32 cellular contexts compared by ENCODE assay signal in the genomic region with DNA sequence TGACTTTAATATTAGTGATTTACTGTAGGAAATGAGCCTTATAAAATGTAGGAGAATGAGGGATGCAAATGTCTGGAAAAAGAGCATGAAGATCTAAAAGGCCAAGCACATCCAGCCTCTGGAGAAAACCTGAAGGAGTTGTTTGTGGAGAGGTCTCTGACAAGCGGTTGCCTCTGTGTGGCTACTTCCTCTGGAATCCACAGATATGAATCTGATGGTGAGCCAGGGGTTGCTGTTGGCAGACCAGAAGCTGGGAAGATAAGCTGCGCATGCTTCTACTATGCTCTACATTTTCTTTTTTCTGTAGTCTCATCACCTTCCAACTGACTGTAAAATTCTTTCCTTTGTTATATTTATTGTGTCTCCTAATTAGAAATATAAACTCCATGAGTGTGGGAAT.
"Had no signal": no experiment of that assay in that cellular context is flagged by ENCODE, and none has a peak within 500 bp of the region (broad histone marks: within the 10 kb centered on the region; RNA-seq: fewer than 3 reads in every experiment).

No MANE protein-coding gene starts in this region.

- H3K36me3 ChIP-seq: brain microvascular endothelial cell had no signal

- H3K9me3 Mint-ChIP-seq: activated CD4-positive, alpha-beta memory T cell treated with anti-CD3 and anti-CD28 coated beads, Interleukin-2, amount 10 ng/mL, durations not matched to agents 7 days and 5 days; activated CD4-positive, alpha-beta T cell treated with anti-CD3 and anti-CD28 coated beads, Interleukin-2, amount 10 ng/mL, durations not matched to agents 7 days and 5 days; activated naive CD4-positive, alpha-beta T cell treated with anti-CD3 and anti-CD28 coated beads, Interleukin-2, amount 10 ng/mL, durations not matched to agents 7 days and 5 days; activated naive CD4-positive, alpha-beta T cell treated with anti-CD3 and anti-CD28 coated beads, Interleukin-2, amount 50 U/mL, for 72 hours; activated naive CD8-positive, alpha-beta T cell treated with anti-CD3 and anti-CD28 coated beads, Interleukin-2, amount 10 ng/mL, durations not matched to agents 7 days and 5 days; activated T-cell treated with anti-CD3 and anti-CD28 coated beads, Interleukin-2, amount 50 U/mL, for 24 hours; activated T-cell treated with anti-CD3 and anti-CD28 coated beads, Interleukin-2, amount 50 U/mL, for 72 hours; central memory CD8-positive, alpha-beta T cell; endodermal cell; WTC11 had no signal

- FAIRE-seq: astrocyte, bronchial epithelial cell, frontal cortex, TTC549 had no signal

- DNase-seq: activated CD4-positive, alpha-beta memory T cell treated with anti-CD3 and anti-CD28 coated beads, Interleukin-2, amount 10 ng/mL, durations not matched to agents 7 days and 5 days; activated CD4-positive, alpha-beta T cell treated with anti-CD3 and anti-CD28 coated beads for 1 hour; activated CD4-positive, alpha-beta T cell treated with anti-CD3 and anti-CD28 coated beads for 4 hours; activated CD4-positive, alpha-beta T cell treated with anti-CD3 and anti-CD28 coated beads, Interleukin-2, amount 10 ng/mL, durations not matched to agents 7 days and 5 days; activated CD4-positive, alpha-beta T cell treated with anti-CD3 and anti-CD28 coated beads, Interleukin-2, amount 50 U/mL, for 4 hours; activated CD8-positive, alpha-beta memory T cell treated with anti-CD3 and anti-CD28 coated beads, Interleukin-2, amount 50 U/mL, for 48 hours; activated gamma-delta T cell; activated naive CD4-positive, alpha-beta T cell; activated naive CD4-positive, alpha-beta T cell treated with anti-CD3 and anti-CD28 coated beads, Interleukin-2, amount 10 ng/mL, durations not matched to agents 7 days and 5 days; activated naive CD8-positive, alpha-beta T cell treated with anti-CD3 and anti-CD28 coated beads, Interleukin-2, amount 10 ng/mL, durations not matched to agents 7 days and 5 days; activated T-cell treated with anti-CD3 and anti-CD28 coated beads for 4 hours; activated T-cell treated with anti-CD3 and anti-CD28 coated beads, Interleukin-2, amount 50 U/mL, for 24 hours; activated T-cell treated with anti-CD3 and anti-CD28 coated beads, Interleukin-2, amount 50 U/mL, for 72 hours; amniotic stem cell; anterior cingulate cortex; brain microvascular endothelial cell; dorsolateral prefrontal cortex; effector memory CD4-positive, alpha-beta T cell; endodermal cell; foreskin fibroblast; head of caudate nucleus; T-helper 2 cell had no signal

- H3K4me3 Mint-ChIP-seq: activated CD4-positive, alpha-beta memory T cell treated with anti-CD3 and anti-CD28 coated beads, Interleukin-2, amount 10 ng/mL, durations not matched to agents 7 days and 5 days; activated CD4-positive, alpha-beta T cell treated with anti-CD3 and anti-CD28 coated beads, Interleukin-2, amount 10 ng/mL, durations not matched to agents 7 days and 5 days; activated naive CD4-positive, alpha-beta T cell treated with anti-CD3 and anti-CD28 coated beads, Interleukin-2, amount 10 ng/mL, durations not matched to agents 7 days and 5 days; activated naive CD8-positive, alpha-beta T cell treated with anti-CD3 and anti-CD28 coated beads, Interleukin-2, amount 10 ng/mL, durations not matched to agents 7 days and 5 days; activated T-cell treated with anti-CD3 and anti-CD28 coated beads, Interleukin-2, amount 50 U/mL, for 24 hours; activated T-cell treated with anti-CD3 and anti-CD28 coated beads, Interleukin-2, amount 50 U/mL, for 72 hours; central memory CD8-positive, alpha-beta T cell; dendritic cell treated with granulocyte-macrophage colony-stimulating factor and Interleukin-4, amounts not matched to agents 40 ng/mL and 50 ng/mL, for 4 days; endodermal cell; WTC11 had no signal

- H3K36me3 Mint-ChIP-seq: activated naive CD4-positive, alpha-beta T cell treated with anti-CD3 and anti-CD28 coated beads, Interleukin-2, amount 10 ng/mL, durations not matched to agents 7 days and 5 days; activated naive CD4-positive, alpha-beta T cell treated with anti-CD3 and anti-CD28 coated beads, Interleukin-2, amount 50 U/mL, for 72 hours; activated naive CD8-positive, alpha-beta T cell treated with anti-CD3 and anti-CD28 coated beads, Interleukin-2, amount 10 ng/mL, durations not matched to agents 7 days and 5 days; WTC11 had no signal

- H3K27me3 Mint-ChIP-seq: activated CD4-positive, alpha-beta memory T cell treated with anti-CD3 and anti-CD28 coated beads, Interleukin-2, amount 10 ng/mL, durations not matched to agents 7 days and 5 days; activated naive CD4-positive, alpha-beta T cell treated with anti-CD3 and anti-CD28 coated beads, Interleukin-2, amount 10 ng/mL, durations not matched to agents 7 days and 5 days; activated naive CD8-positive, alpha-beta T cell treated with anti-CD3 and anti-CD28 coated beads, Interleukin-2, amount 10 ng/mL, durations not matched to agents 7 days and 5 days; central memory CD8-positive, alpha-beta T cell; dendritic cell treated with granulocyte-macrophage colony-stimulating factor and Interleukin-4, amounts not matched to agents 40 ng/mL and 50 ng/mL, for 4 days had no signal

- H3K4me1 Mint-ChIP-seq: activated CD4-positive, alpha-beta memory T cell treated with anti-CD3 and anti-CD28 coated beads, Interleukin-2, amount 10 ng/mL, durations not matched to agents 7 days and 5 days; activated CD4-positive, alpha-beta T cell treated with anti-CD3 and anti-CD28 coated beads, Interleukin-2, amount 10 ng/mL, durations not matched to agents 7 days and 5 days; activated naive CD4-positive, alpha-beta T cell treated with anti-CD3 and anti-CD28 coated beads, Interleukin-2, amount 10 ng/mL, durations not matched to agents 7 days and 5 days; activated naive CD8-positive, alpha-beta T cell treated with anti-CD3 and anti-CD28 coated beads, Interleukin-2, amount 10 ng/mL, durations not matched to agents 7 days and 5 days; central memory CD8-positive, alpha-beta T cell; endodermal cell had no signal

- H3K27ac Mint-ChIP-seq: activated CD4-positive, alpha-beta memory T cell treated with anti-CD3 and anti-CD28 coated beads, Interleukin-2, amount 10 ng/mL, durations not matched to agents 7 days and 5 days; activated CD4-positive, alpha-beta T cell treated with anti-CD3 and anti-CD28 coated beads, Interleukin-2, amount 10 ng/mL, durations not matched to agents 7 days and 5 days; activated naive CD4-positive, alpha-beta T cell treated with anti-CD3 and anti-CD28 coated beads, Interleukin-2, amount 10 ng/mL, durations not matched to agents 7 days and 5 days; activated naive CD4-positive, alpha-beta T cell treated with anti-CD3 and anti-CD28 coated beads, Interleukin-2, amount 50 U/mL, for 72 hours; activated naive CD8-positive, alpha-beta T cell treated with anti-CD3 and anti-CD28 coated beads, Interleukin-2, amount 10 ng/mL, durations not matched to agents 7 days and 5 days; activated T-cell treated with anti-CD3 and anti-CD28 coated beads, Interleukin-2, amount 50 U/mL, for 24 hours; activated T-cell treated with anti-CD3 and anti-CD28 coated beads, Interleukin-2, amount 50 U/mL, for 72 hours; dendritic cell treated with granulocyte-macrophage colony-stimulating factor and Interleukin-4, amounts not matched to agents 40 ng/mL and 50 ng/mL, for 4 days; endodermal cell; WTC11 had no signal

- H3K27me3 ChIP-seq: brain microvascular endothelial cell, dorsolateral prefrontal cortex had no signal

- H3K4me3 ChIP-seq: coronary artery, dorsolateral prefrontal cortex had no signal

- H3K27ac ChIP-seq: brain microvascular endothelial cell, coronary artery, dorsolateral prefrontal cortex, VCaP had no signal
